9 cellular contexts compared by ENCODE assay signal in genomic region chr12:108511633-108512540, GRCh38. TPM values are rescaled to one million over a fixed set of nuclear protein-coding genes. Genes with fewer than 3 reads are reported as not detected.
A peak's percentile ranks its signal among the peaks of the same experiment; 100 is the strongest.
DNase-seq lines count a peak whose midpoint lies in the region; TF ChIP-seq lines count a peak whose summit lies in the region.
"Had no signal": no experiment of that assay in that cellular context is flagged by ENCODE, and none has a peak within 500 bp of the region (broad histone marks: within the 10 kb centered on the region; RNA-seq: fewer than 3 reads in every experiment).

No MANE protein-coding gene starts in this region.

- H3K27ac Mint-ChIP-seq in osteocyte (ENCODE audit: unreplicated experiment): peak overlapping the region; percentile 42

- H3K4me3 ChIP-seq in Peyer's patch (peak overlapping the region in 2 of 4 donors; percentile 11 to 12), tibial artery (no peak overlapping the region)
- H3K4me3 ChIP-seq: skin epidermis had no signal

- H3K4me3 Mint-ChIP-seq in osteocyte (ENCODE audit: unreplicated experiment): peak overlapping the region; percentile 58

- intact Hi-C loops in tibial artery (cut with DNase I; ENCODE audit: low total_unique reads): loop anchor here (10.0 kb wide), 1 partner anchor 827 kb away; the partner anchor contains the start of gene PWP1
- intact Hi-C loops in posterior vena cava (cut with DNase I): no loop called here

- H3K27ac ChIP-seq in Peyer's patch: peak overlapping the region in 2 of 4 donors; percentile 16 to 55
- no peak overlapping the region for H3K27ac ChIP-seq in tibial artery

- no peaks in the 10 kb centered on the region for H3K9me3 ChIP-seq in Peyer's patch
- H3K9me3 ChIP-seq in tibial artery: no peaks in the 10 kb centered on the region

- peaks cover 0 to 11% (median 7%) of the 10 kb centered on the region in 4 donors for H3K4me1 ChIP-seq in Peyer's patch
- peaks cover 0 to 23% (median 18%) of the 10 kb centered on the region in 4 donors for H3K4me1 ChIP-seq in tibial artery

- TF ChIP-seq CTCF in Peyer's patch (IDR thresholded peaks at IDR 0.05) (peak; percentile 78 to 96 (median 88)), osteocyte (IDR thresholded peaks at IDR 0.05) (peak; percentile 88), tibial artery (IDR thresholded peaks at IDR 0.05) (peak; percentile 83 to 90)

- no peaks in the 10 kb centered on the region for H3K36me3 ChIP-seq in Peyer's patch
- peaks cover 0 to 2% (median 0%) of the 10 kb centered on the region in 3 donors for H3K36me3 ChIP-seq in tibial artery

- no peaks in the 10 kb centered on the region for H3K9me3 Mint-ChIP-seq in osteocyte (ENCODE audit: unreplicated experiment)

- H3K27me3 ChIP-seq in Peyer's patch: no peaks in the 10 kb centered on the region
- H3K27me3 ChIP-seq in tibial artery: peaks cover 0 to 2% of the 10 kb centered on the region in 2 donors

- DNase-seq in GM03348 (ENCODE audit: low spot score): peak; percentile 80
- DNase-seq in KG1 (lab: John Stamatoyannopoulos, UW): peak; percentile 27
- peak; percentile 58 to 93 (median 75) for DNase-seq in Peyer's patch
- peak; percentile 68 for DNase-seq in activated T-helper 9 cell treated with anti-CD3 and anti-CD28 coated beads, Interleukin-2, amount 50 U/mL, for 16 hours (ENCODE audit: low read depth)
- DNase-seq in germinal center (ENCODE audit: low spot score): peak; percentile 68
- peak; percentile 90 for DNase-seq in osteocyte (ENCODE audit: extremely low spot score, unreplicated experiment)
- DNase-seq in tibial artery: peak; percentile 77 to 78
- no peak for DNase-seq in posterior vena cava (ENCODE audit: low spot score)

- peaks cover 20% of the 10 kb centered on the region for H3K4me1 Mint-ChIP-seq in osteocyte (ENCODE audit: unreplicated experiment)

- TF ChIP-seq POLR2A in Peyer's patch (IDR thresholded peaks at IDR 0.05): no peak

- H3K36me3 Mint-ChIP-seq in osteocyte (ENCODE audit: unreplicated experiment): no peaks in the 10 kb centered on the region

- H3K27me3 Mint-ChIP-seq in osteocyte (ENCODE audit: unreplicated experiment): peaks cover 6% of the 10 kb centered on the region

RNA-seq across cellular contexts. Expression of gene FICD, which starts 3.2 kb away (rescaled TPM):
- total RNA-seq in Peyer's patch: 10 to 100 TPM in 2 of 4 donors, 1 to 10 TPM in 2; 4.1 to 11.6 (median 8.6) TPM
- total RNA-seq in osteocyte: 5.8 and 6.0 TPM in 2 replicates
- 10 to 100 TPM in 1 of 2 donors, 1 to 10 TPM in 1; 10.0 to 11.3 TPM for total RNA-seq in posterior vena cava

RNA-seq across cellular contexts. Expression of gene SART3, which starts 49.1 kb away (rescaled TPM):
- total RNA-seq in Peyer's patch (100 to 1,000 TPM in 1 of 4 donors, 10 to 100 TPM in 3; 67.8 to 205 (median 77.7) TPM), osteocyte (47.2 and 47.5 TPM in 2 replicates), posterior vena cava (10 to 100 TPM; 27.4 to 28.9 TPM)

RNA-seq across cellular contexts. Expression of gene ISCU, which starts 50.5 kb away (rescaled TPM):
- total RNA-seq in Peyer's patch (100 to 1,000 TPM; 121 to 146 (median 138) TPM), osteocyte (93.9 and 103 TPM in 2 replicates), posterior vena cava (100 to 1,000 TPM; 113 to 119 TPM)
